ENCODE assay signal across 16 cellular contexts in the genomic region with DNA sequence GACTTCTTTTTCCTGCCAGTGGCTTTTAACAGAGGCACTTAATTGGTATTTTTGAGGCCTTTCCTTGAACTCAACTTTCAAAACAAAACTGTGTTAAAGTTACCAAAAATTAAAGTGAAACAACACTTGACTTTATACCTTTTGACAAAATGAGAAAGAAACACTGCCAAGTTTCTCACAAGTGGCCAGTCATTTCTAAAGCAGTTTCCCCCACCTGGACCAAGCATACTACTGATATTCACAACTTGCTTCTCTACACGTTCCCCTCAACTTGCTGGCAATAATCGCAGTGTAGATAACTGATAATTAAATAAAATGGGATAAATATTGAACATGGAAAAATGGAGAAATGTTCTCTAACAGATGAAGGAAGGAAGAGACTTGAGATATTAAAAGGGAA.
DNase-seq lines count a peak whose midpoint lies in the region; ATAC-seq and TF ChIP-seq lines count a peak whose summit lies in the region.
"Had no signal": no experiment of that assay in that cellular context is flagged by ENCODE, and none has a peak within 500 bp of the region (broad histone marks: within the 10 kb centered on the region; RNA-seq: fewer than 3 reads in every experiment).

No MANE protein-coding gene starts in this region.

- no peaks in the 10 kb centered on the region for H4K20me1 ChIP-seq in SK-N-SH (ENCODE audit: insufficient read depth)

- no peak overlapping the region for H3K4me3 ChIP-seq in GM12865 (ENCODE audit: low read depth, low read length)
- no peak overlapping the region for H3K4me3 ChIP-seq in SK-N-SH (ENCODE audit: low read depth in 2 of 2, low read length in 1 of 2)
- H3K4me3 ChIP-seq: GM23338 had no signal

- H3K36me3 ChIP-seq in SK-N-SH (replicated peaks in 1 of 2; ENCODE audit: control insufficient read depth in 1 of 2, insufficient read depth in 2 of 2, low read length in 1 of 2) = no peaks in the 10 kb centered on the region
- H3K36me3 ChIP-seq: BE2C had no signal

- H3K27me3 ChIP-seq in SK-N-SH (ENCODE audit: insufficient read depth) = no peaks in the 10 kb centered on the region
- H3K27me3 ChIP-seq: BE2C had no signal

- no peaks in the 10 kb centered on the region for H3F3A ChIP-seq in SK-N-SH (replicated peaks; ENCODE audit: insufficient read depth)

- no peaks in the 10 kb centered on the region for H3K9me3 ChIP-seq in SK-N-SH
- H3K9me3 ChIP-seq: BE2C had no signal

- POLR2A ChIA-PET in SK-N-SH (lab: Yijun Ruan, JAX) = no interaction called here

- CTCF ChIA-PET in SK-N-SH (lab: Yijun Ruan, JAX) = no interaction called here

- no peaks in the 10 kb centered on the region for H3K9me2 ChIP-seq in SK-N-SH

- no peak overlapping the region for H3K9ac ChIP-seq in SK-N-SH

- H2AFZ ChIP-seq in SK-N-SH (ENCODE audit: low read depth) = no peak overlapping the region
- H2AFZ ChIP-seq: GM23338 had no signal

- TF ChIP-seq CTCF in GM12865 (IDR thresholded peaks at IDR 0.05; ENCODE audit: insufficient read depth, low read depth, low read length, missing control alignments) (no peak), SK-N-SH (IDR thresholded peaks at IDR 0.05) (no peak)

- WGBS in SK-N-SH (ENCODE audit: low lambda C conversion rate) = 40% methylated on average over 2 of the region's 2 CpGs

- peak; percentile 39 for DNase-seq in GM12865 (ENCODE audit: low read depth)
- no peak for DNase-seq in left lobe of liver (ENCODE audit: low spot score)
- no peak for DNase-seq in superior temporal gyrus (ENCODE audit: extremely low spot score)
- DNase-seq in SK-N-SH = no peak
- no peak for DNase-seq in NK-92 (lab: John Stamatoyannopoulos, UW; ENCODE audit: unreplicated experiment)
- DNase-seq: BE2C; CD4-positive, alpha-beta memory T cell; DMS79; EL; H7; KG1 had no signal

- H3K79me2 ChIP-seq in SK-N-SH (ENCODE audit: insufficient read depth) = no peaks in the 10 kb centered on the region

- ATAC-seq in GM18867 (IDR thresholded peaks at IDR 0.05; ENCODE audit: unreplicated experiment) (peak; percentile 65), HG02852 (IDR thresholded peaks at IDR 0.05; ENCODE audit: unreplicated experiment) (peak; percentile 41), HG03442 (IDR thresholded peaks at IDR 0.05; ENCODE audit: unreplicated experiment) (peak; percentile 47), left lobe of liver (no peak)
- ATAC-seq: GM23338 had no signal

- TF ChIP-seq RAD21 in SK-N-SH (IDR thresholded peaks at IDR 0.05; ENCODE audit: low read length) = no peak

- no peak overlapping the region for H3K27ac ChIP-seq in SK-N-SH (ENCODE audit: low read depth in 2 of 2, low read length in 1 of 2)
- H3K27ac ChIP-seq: C4-2B had no signal

- no peak overlapping the region for H3K4me2 ChIP-seq in SK-N-SH
- H3K4me2 ChIP-seq: GM23338 had no signal

- no peaks in the 10 kb centered on the region for H3K4me1 ChIP-seq in SK-N-SH (ENCODE audit: control insufficient read depth in 1 of 2, insufficient read depth in 2 of 2, low read depth in 1 of 2, low read length in 1 of 2)
- H3K4me1 ChIP-seq: BE2C had no signal

- TF ChIP-seq EP300 in SK-N-SH (IDR thresholded peaks at IDR 0.05; ENCODE audit: borderline replicate concordance in 1 of 2, low read depth in 1 of 2, low read length in 1 of 2) = no peak

TF ChIP-seq in SK-N-SH, 30 proteins besides CTCF, POLR2A, EP300 and RAD21:
- TF ChIP-seq YY1 (IDR thresholded peaks at IDR 0.05; ENCODE audit: low read depth) (no peak), FOXM1 (IDR thresholded peaks at IDR 0.05; ENCODE audit: low read depth) (no peak), EZH2phosphoT487 (IDR thresholded peaks at IDR 0.05; ENCODE audit: borderline replicate concordance, low read depth) (no peak), MEF2A (IDR thresholded peaks at IDR 0.05; ENCODE audit: borderline replicate concordance, low read depth) (no peak), ELF1 (IDR thresholded peaks at IDR 0.05) (no peak), RFX5 (IDR thresholded peaks at IDR 0.05; ENCODE audit: low read length) (no peak), GABPA (IDR thresholded peaks at IDR 0.05; ENCODE audit: low read depth) (no peak), TEAD4 (IDR thresholded peaks at IDR 0.05; ENCODE audit: borderline replicate concordance, insufficient read depth) (no peak)
